In genomic region chr7:47375590-47375989, GRCh38 we compare ENCODE assay signal across 1 cellular context.
A peak's percentile ranks its signal among the peaks of the same experiment; 100 is the strongest.
TF ChIP-seq lines count a peak whose summit lies in the region.

No MANE protein-coding gene starts in this region.

TF ChIP-seq in K562, 482 proteins besides CTCF, POLR2A, EP300 and RAD21:
- TF ChIP-seq ZNF707 (CRISPR knock-in tag; conservative IDR thresholded peaks at IDR 0.05) (no peak), ZNF511 (CRISPR knock-in tag; IDR thresholded peaks at IDR 0.05) (no peak), GATAD2A (IDR thresholded peaks at IDR 0.05) (no peak), ZNF512 (tag; IDR thresholded peaks at IDR 0.05) (no peak), MEIS2 (IDR thresholded peaks at IDR 0.05; ENCODE audit: partially characterized antibody) (peak; percentile 67), JUN (IDR thresholded peaks at IDR 0.05; ENCODE audit: borderline replicate concordance, low read depth, low read length) (no peak), JUN (CRISPR knock-in tag; IDR thresholded peaks at IDR 0.05; ENCODE audit: borderline replicate concordance) (no peak), PBX2 (CRISPR knock-in tag; IDR thresholded peaks at IDR 0.05; ENCODE audit: low read depth) (no peak), PBX2 (tag; conservative IDR thresholded peaks at IDR 0.05; ENCODE audit: low read depth) (peak; percentile 85), CEBPG (CRISPR knock-in tag; IDR thresholded peaks at IDR 0.05) (no peak), CEBPG (tag; conservative IDR thresholded peaks at IDR 0.05 in 1 of 2, IDR thresholded peaks at IDR 0.05 in 1 of 2) (peak in 1 of 2 experiments; percentile 20; a peak in 1 of 4 replicates)
